In genomic region chr1:46134660-46135331, GRCh38 we compare ENCODE assay signal across 9 cellular contexts. TPM values are rescaled to one million over a fixed set of nuclear protein-coding genes. Genes with fewer than 3 reads are reported as not detected.
DNase-seq lines count a peak whose midpoint lies in the region; ATAC-seq and TF ChIP-seq lines count a peak whose summit lies in the region.
"Had no signal": no experiment of that assay in that cellular context is flagged by ENCODE, and none has a peak within 500 bp of the region (broad histone marks: within the 10 kb centered on the region; RNA-seq: fewer than 3 reads in every experiment).

No MANE protein-coding gene starts in this region.

- no peak for TF ChIP-seq RAD21 in SK-N-SH (IDR thresholded peaks at IDR 0.05; ENCODE audit: low read length)

- peaks cover 14% of the 10 kb centered on the region for H3K4me1 Mint-ChIP-seq in endothelial cell (ENCODE audit: unreplicated experiment)

- H3K27ac Mint-ChIP-seq in endothelial cell (ENCODE audit: unreplicated experiment) = peak overlapping the region; percentile 100

- DNase-seq in cardiac muscle cell (ENCODE audit: low read depth in 1 of 2, low spot score in 1 of 2) = peak in 1 of 2 donors; percentile 76
- no peak for DNase-seq in Right ventricle myocardium inferior (ENCODE audit: missing footprints)
- peak; percentile 60 for DNase-seq in NCI-H2196 treated with DMSO at 0.1 percent for 48 hours (lab: John Stamatoyannopoulos, UW; ENCODE audit: unreplicated experiment)
- no peak for DNase-seq in endothelial cell (ENCODE audit: low spot score)
- no peak for DNase-seq in tibial artery
- no peak for DNase-seq in SK-N-SH
- DNase-seq in germinal center (ENCODE audit: low spot score) = no peak

- no peak overlapping the region for H3K9ac ChIP-seq in SK-N-SH

- WGBS in SK-N-SH (ENCODE audit: low lambda C conversion rate) = 62% methylated on average over 3 of the region's 3 CpGs

- peaks cover 16% of the 10 kb centered on the region for H3F3A ChIP-seq in SK-N-SH (replicated peaks; ENCODE audit: insufficient read depth)

- no peaks in the 10 kb centered on the region for H3K9me3 ChIP-seq in cardiac muscle cell (ENCODE audit: low read depth)
- no peaks in the 10 kb centered on the region for H3K9me3 ChIP-seq in tibial artery
- no peaks in the 10 kb centered on the region for H3K9me3 ChIP-seq in SK-N-SH

- no peak for TF ChIP-seq EP300 in SK-N-SH (IDR thresholded peaks at IDR 0.05; ENCODE audit: borderline replicate concordance in 1 of 2, low read depth in 1 of 2, low read length in 1 of 2)

- H3K36me3 Mint-ChIP-seq in endothelial cell (ENCODE audit: low read depth, unreplicated experiment) = peaks cover 5% of the 10 kb centered on the region

- TF ChIP-seq CTCF in cardiac muscle cell (IDR thresholded peaks at IDR 0.05; ENCODE audit: low read depth, low read length) (no peak), endothelial cell (IDR thresholded peaks at IDR 0.05; ENCODE audit: unreplicated experiment) (no peak), tibial artery (IDR thresholded peaks at IDR 0.05) (no peak), SK-N-SH (IDR thresholded peaks at IDR 0.05) (no peak)

- CTCF ChIA-PET in SK-N-SH (lab: Yijun Ruan, JAX) = interaction anchor here (1.5 to 1.7 kb wide), 2 partner anchors 15 to 44 kb away, joined by 3 read pairs; no protein-coding TSS in a partner anchor

- H3K4me3 ChIP-seq in cardiac muscle cell = no peak overlapping the region
- no peak overlapping the region for H3K4me3 ChIP-seq in tibial artery
- H3K4me3 ChIP-seq in SK-N-SH (ENCODE audit: low read depth in 2 of 2, low read length in 1 of 2) = no peak overlapping the region

- peaks cover 14% of the 10 kb centered on the region for H3K27me3 Mint-ChIP-seq in endothelial cell (ENCODE audit: unreplicated experiment)

- H3K79me2 ChIP-seq in SK-N-SH (ENCODE audit: insufficient read depth) = peaks cover 16% of the 10 kb centered on the region

- no peaks in the 10 kb centered on the region for H3K9me2 ChIP-seq in SK-N-SH

- H3K4me2 ChIP-seq in SK-N-SH = no peak overlapping the region

- H3K4me1 ChIP-seq in cardiac muscle cell (ENCODE audit: low read depth) = peaks cover 15% of the 10 kb centered on the region
- peaks cover 0 to 40% (median 16%) of the 10 kb centered on the region in 4 donors for H3K4me1 ChIP-seq in tibial artery
- peaks cover 15 to 22% of the 10 kb centered on the region in 2 experiments; a peak in 2 of 4 replicates for H3K4me1 ChIP-seq in SK-N-SH (ENCODE audit: control insufficient read depth in 1 of 2, insufficient read depth in 2 of 2, low read depth in 1 of 2, low read length in 1 of 2)

- no peak overlapping the region for H2AFZ ChIP-seq in SK-N-SH (ENCODE audit: low read depth)

- no peaks in the 10 kb centered on the region for H3K9me3 Mint-ChIP-seq in endothelial cell (ENCODE audit: unreplicated experiment)

- POLR2A ChIA-PET in SK-N-SH (lab: Yijun Ruan, JAX) = no interaction called here

- intact Hi-C loops in Right ventricle myocardium inferior (cut with DNase I) (loop anchor here (5.0 kb wide), 2 partner anchors 97 to 447 kb away; partner anchors contain the start of genes GPBP1L1 and TMEM69), tibial artery (cut with DNase I; ENCODE audit: low total_unique reads) (no loop called here)

- H3K27ac ChIP-seq in cardiac muscle cell = peak overlapping the region; percentile 0
- peak overlapping the region; percentile 91 to 93 for H3K27ac ChIP-seq in tibial artery
- H3K27ac ChIP-seq in SK-N-SH (ENCODE audit: low read depth in 2 of 2, low read length in 1 of 2) = peak overlapping the region in 1 of 2 experiments; percentile 39; a peak in 2 of 4 replicates

- no peaks in the 10 kb centered on the region for H4K20me1 ChIP-seq in SK-N-SH (ENCODE audit: insufficient read depth)

- no peak overlapping the region for H3K4me3 Mint-ChIP-seq in endothelial cell (ENCODE audit: unreplicated experiment)

- no peaks in the 10 kb centered on the region for H3K27me3 ChIP-seq in cardiac muscle cell
- no peaks in the 10 kb centered on the region for H3K27me3 ChIP-seq in tibial artery
- H3K27me3 ChIP-seq in SK-N-SH (ENCODE audit: insufficient read depth) = no peaks in the 10 kb centered on the region

- H3K36me3 ChIP-seq in cardiac muscle cell = no peaks in the 10 kb centered on the region
- no peaks in the 10 kb centered on the region for H3K36me3 ChIP-seq in tibial artery
- no peaks in the 10 kb centered on the region for H3K36me3 ChIP-seq in SK-N-SH (replicated peaks in 1 of 2; ENCODE audit: control insufficient read depth in 1 of 2, insufficient read depth in 2 of 2, low read length in 1 of 2)

- ATAC-seq in Right ventricle myocardium inferior = no peak
- no peak for ATAC-seq in GM21528 (IDR thresholded peaks at IDR 0.05; ENCODE audit: low FRiP score, unreplicated experiment)

TF ChIP-seq in SK-N-SH, 30 proteins besides CTCF, POLR2A, EP300 and RAD21:
- TF ChIP-seq NRF1 (IDR thresholded peaks at IDR 0.05; ENCODE audit: low read depth, low read length) = no peak
- no peak for TF ChIP-seq MXI1 (IDR thresholded peaks at IDR 0.05; ENCODE audit: low read depth, low read length)
- no peak for TF ChIP-seq IRF3 (IDR thresholded peaks at IDR 0.05; ENCODE audit: low read depth, low read length)

RNA-seq across cellular contexts. Expression of gene PIK3R3, which starts 2.4 kb away (rescaled TPM):
- total RNA-seq in cardiac muscle cell (6.4 and 9.0 TPM in 2 replicates), Right ventricle myocardium inferior (22.6 TPM), endothelial cell (ENCODE audit: unreplicated experiment) (38.1 TPM)
- polyA plus RNA-seq in cardiac muscle cell (6.2 and 11.5 TPM in 2 replicates), SK-N-SH (2012; rRNA removed) (4.0 and 6.2 TPM in 2 replicates)
- polyA plus RNA-seq in SK-N-SH (2012; cell fraction: cytosol; rRNA removed) = 6.1 and 6.2 TPM in 2 replicates
- polyA plus RNA-seq in SK-N-SH (2012; cell fraction: nucleus; rRNA removed) = 5.0 and 8.1 TPM in 2 replicates

RNA-seq across cellular contexts. Expression of gene TSPAN1, which starts 40.1 kb away (rescaled TPM):
- total RNA-seq in cardiac muscle cell = not detected in 2 replicates
- polyA plus RNA-seq in cardiac muscle cell = not detected in 2 replicates
- 1.1 TPM for total RNA-seq in Right ventricle myocardium inferior
- total RNA-seq in endothelial cell (ENCODE audit: unreplicated experiment) = 1.1 TPM
- polyA plus RNA-seq in SK-N-SH (2012; rRNA removed) = 12.2 and 13.9 TPM in 2 replicates
- polyA plus RNA-seq in SK-N-SH (2012; cell fraction: cytosol; rRNA removed) = 9.8 and 13.5 TPM in 2 replicates
- polyA plus RNA-seq in SK-N-SH (2012; cell fraction: nucleus; rRNA removed) = 10.2 and 14.0 TPM in 2 replicates

RNA-seq across cellular contexts. Expression of gene P3R3URF, which starts 41.5 kb away (rescaled TPM):
- total RNA-seq in cardiac muscle cell (not detected in 2 replicates), Right ventricle myocardium inferior (not detected), endothelial cell (ENCODE audit: unreplicated experiment) (not detected)
- polyA plus RNA-seq in cardiac muscle cell (not detected in 2 replicates), SK-N-SH (2012; rRNA removed) (not detected in 2 replicates)
- polyA plus RNA-seq in SK-N-SH (2012; cell fraction: cytosol; rRNA removed) = not detected in 2 replicates
- not detected in 2 replicates for polyA plus RNA-seq in SK-N-SH (2012; cell fraction: nucleus; rRNA removed)
- polyA plus RNA-seq: small intestine had no signal
